ENCODE assay signal across 1 cellular context in the genomic region with DNA sequence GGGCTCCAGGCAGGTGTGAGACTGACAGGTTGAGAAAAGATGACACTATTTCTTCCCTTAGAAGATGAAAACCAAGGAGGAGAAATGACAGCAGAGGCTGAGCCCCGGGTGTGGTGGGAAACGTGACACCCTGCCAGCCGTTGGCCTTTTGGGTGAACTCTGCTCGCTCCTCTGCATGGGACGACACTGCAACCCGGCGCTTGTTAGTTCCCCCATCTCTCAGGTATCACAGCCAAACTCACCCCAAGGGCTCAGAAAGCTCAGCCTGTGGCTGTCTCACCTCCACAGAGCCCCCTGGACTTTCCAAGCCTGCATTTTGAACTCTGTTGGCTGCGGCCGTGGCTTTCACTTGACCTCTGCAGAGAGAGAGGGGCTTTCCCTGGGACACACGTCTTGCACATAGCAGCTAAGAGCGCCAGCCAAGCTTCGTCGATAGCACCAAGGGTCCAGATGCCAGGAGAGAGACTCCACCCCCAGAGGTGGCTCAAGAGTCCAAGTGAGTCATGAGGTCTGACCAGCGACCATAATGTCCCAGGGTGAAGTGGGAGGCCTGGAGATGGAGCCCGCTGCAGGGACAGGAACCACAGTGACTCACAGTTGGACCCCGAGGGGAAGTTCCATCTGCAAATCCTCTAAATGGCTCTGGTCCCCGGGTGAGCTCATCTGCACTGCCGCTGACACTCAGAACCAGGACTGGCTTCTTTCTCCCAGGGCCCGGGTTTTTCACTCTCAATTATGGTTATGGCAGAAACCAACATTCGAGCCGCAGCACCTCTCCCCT.
TF ChIP-seq lines count a peak whose summit lies in the region.

No MANE protein-coding gene starts in this region.

TF ChIP-seq in IMR-90, 13 proteins besides CTCF, POLR2A, EP300 and RAD21 (continued from another document):
- TF ChIP-seq, protein P1, sequence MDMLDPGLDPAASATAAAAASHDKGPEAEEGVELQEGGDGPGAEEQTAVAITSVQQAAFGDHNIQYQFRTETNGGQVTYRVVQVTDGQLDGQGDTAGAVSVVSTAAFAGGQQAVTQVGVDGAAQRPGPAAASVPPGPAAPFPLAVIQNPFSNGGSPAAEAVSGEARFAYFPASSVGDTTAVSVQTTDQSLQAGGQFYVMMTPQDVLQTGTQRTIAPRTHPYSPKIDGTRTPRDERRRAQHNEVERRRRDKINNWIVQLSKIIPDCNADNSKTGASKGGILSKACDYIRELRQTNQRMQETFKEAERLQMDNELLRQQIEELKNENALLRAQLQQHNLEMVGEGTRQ (IDR thresholded peaks at IDR 0.05; ENCODE audit: low read depth, low read length): no peak
- TF ChIP-seq RCOR1 (IDR thresholded peaks at IDR 0.05; ENCODE audit: insufficient replicate concordance, low read length): no peak
- TF ChIP-seq, protein P2, sequence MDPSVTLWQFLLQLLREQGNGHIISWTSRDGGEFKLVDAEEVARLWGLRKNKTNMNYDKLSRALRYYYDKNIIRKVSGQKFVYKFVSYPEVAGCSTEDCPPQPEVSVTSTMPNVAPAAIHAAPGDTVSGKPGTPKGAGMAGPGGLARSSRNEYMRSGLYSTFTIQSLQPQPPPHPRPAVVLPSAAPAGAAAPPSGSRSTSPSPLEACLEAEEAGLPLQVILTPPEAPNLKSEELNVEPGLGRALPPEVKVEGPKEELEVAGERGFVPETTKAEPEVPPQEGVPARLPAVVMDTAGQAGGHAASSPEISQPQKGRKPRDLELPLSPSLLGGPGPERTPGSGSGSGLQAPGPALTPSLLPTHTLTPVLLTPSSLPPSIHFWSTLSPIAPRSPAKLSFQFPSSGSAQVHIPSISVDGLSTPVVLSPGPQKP (IDR thresholded peaks at IDR 0.05; ENCODE audit: borderline replicate concordance, low read depth, low read length): no peak
- TF ChIP-seq SMC3 (IDR thresholded peaks at IDR 0.05; ENCODE audit: low read depth, low read length): peak; percentile 12; the same call in 1 of the 2 replicates
- no peak for TF ChIP-seq CHD1 (IDR thresholded peaks at IDR 0.05; ENCODE audit: low read depth, low read length)
TF ChIP-seq in IMR-90: peak in this region for 4.
